ENCODE assay signal across 1 cellular context in the genomic region with DNA sequence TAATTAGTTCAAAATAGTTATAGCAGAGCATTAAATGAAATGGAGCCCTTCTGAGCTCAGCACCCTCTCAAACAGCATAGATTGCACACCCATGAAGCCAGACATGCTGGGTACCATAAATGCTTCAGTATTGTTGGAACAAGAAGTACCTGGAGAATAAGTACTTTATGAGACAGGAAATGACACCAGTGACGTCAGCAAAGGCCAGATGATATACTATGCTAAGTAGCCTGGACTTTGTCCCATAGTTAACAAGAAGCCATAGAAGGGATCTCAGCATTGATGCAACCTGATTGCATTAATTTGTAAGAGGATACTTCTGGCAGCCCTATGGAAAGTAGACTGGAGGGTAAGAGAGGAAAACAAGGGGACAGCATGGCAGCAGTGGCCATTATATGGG.
TF ChIP-seq lines count a peak whose summit lies in the region.

No MANE protein-coding gene starts in this region.

TF ChIP-seq in HepG2, 621 proteins besides CTCF, POLR2A, EP300 and RAD21:
- TF ChIP-seq, protein P1, sequence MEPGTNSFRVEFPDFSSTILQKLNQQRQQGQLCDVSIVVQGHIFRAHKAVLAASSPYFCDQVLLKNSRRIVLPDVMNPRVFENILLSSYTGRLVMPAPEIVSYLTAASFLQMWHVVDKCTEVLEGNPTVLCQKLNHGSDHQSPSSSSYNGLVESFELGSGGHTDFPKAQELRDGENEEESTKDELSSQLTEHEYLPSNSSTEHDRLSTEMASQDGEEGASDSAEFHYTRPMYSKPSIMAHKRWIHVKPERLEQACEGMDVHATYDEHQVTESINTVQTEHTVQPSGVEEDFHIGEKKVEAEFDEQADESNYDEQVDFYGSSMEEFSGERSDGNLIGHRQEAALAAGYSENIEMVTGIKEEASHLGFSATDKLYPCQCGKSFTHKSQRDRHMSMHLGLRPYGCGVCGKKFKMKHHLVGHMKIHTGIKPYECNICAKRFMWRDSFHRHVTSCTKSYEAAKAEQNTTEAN (CRISPR knock-in tag; conservative IDR thresholded peaks at IDR 0.05) = no peak
- TF ChIP-seq EED (CRISPR knock-in tag; IDR thresholded peaks at IDR 0.05) = no peak
- TF ChIP-seq RNF219 (CRISPR knock-in tag; IDR thresholded peaks at IDR 0.05) = no peak
- TF ChIP-seq ZNF879 (CRISPR knock-in tag; IDR thresholded peaks at IDR 0.05) = no peak
- no peak for TF ChIP-seq HNF4G (IDR thresholded peaks at IDR 0.05; ENCODE audit: borderline replicate concordance, low read depth, low read length)
- no peak for TF ChIP-seq HNF4G (CRISPR knock-in tag; IDR thresholded peaks at IDR 0.05; ENCODE audit: borderline replicate concordance, low read depth)
- no peak for TF ChIP-seq ZHX1 (CRISPR knock-in tag; IDR thresholded peaks at IDR 0.05; ENCODE audit: low read depth)
- TF ChIP-seq ATF7 (IDR thresholded peaks at IDR 0.05) = peak; percentile 30; the same call in 1 of the 2 replicates
- no peak for TF ChIP-seq ATF7 (CRISPR knock-in tag; IDR thresholded peaks at IDR 0.05)
- no peak for TF ChIP-seq ZNF24 (IDR thresholded peaks at IDR 0.05)
- no peak for TF ChIP-seq ZNF124 (CRISPR knock-in tag; IDR thresholded peaks at IDR 0.05)
- TF ChIP-seq ELF4 (CRISPR knock-in tag; IDR thresholded peaks at IDR 0.05; ENCODE audit: borderline replicate concordance) = no peak
- no peak for TF ChIP-seq TAF15 (IDR thresholded peaks at IDR 0.05; ENCODE audit: low read depth, low read length, poor library complexity, severe bottlenecking)
- TF ChIP-seq AGO1 (IDR thresholded peaks at IDR 0.05; ENCODE audit: low read depth, low read length, poor library complexity, severe bottlenecking) = no peak
- no peak for TF ChIP-seq ZNF841 (CRISPR knock-in tag; IDR thresholded peaks at IDR 0.05; ENCODE audit: borderline replicate concordance)
- peak; percentile 93 for TF ChIP-seq CREB1 (IDR thresholded peaks at IDR 0.05)
- TF ChIP-seq CREB1 (CRISPR knock-in tag; IDR thresholded peaks at IDR 0.05) = no peak
- TF ChIP-seq, protein P2, sequence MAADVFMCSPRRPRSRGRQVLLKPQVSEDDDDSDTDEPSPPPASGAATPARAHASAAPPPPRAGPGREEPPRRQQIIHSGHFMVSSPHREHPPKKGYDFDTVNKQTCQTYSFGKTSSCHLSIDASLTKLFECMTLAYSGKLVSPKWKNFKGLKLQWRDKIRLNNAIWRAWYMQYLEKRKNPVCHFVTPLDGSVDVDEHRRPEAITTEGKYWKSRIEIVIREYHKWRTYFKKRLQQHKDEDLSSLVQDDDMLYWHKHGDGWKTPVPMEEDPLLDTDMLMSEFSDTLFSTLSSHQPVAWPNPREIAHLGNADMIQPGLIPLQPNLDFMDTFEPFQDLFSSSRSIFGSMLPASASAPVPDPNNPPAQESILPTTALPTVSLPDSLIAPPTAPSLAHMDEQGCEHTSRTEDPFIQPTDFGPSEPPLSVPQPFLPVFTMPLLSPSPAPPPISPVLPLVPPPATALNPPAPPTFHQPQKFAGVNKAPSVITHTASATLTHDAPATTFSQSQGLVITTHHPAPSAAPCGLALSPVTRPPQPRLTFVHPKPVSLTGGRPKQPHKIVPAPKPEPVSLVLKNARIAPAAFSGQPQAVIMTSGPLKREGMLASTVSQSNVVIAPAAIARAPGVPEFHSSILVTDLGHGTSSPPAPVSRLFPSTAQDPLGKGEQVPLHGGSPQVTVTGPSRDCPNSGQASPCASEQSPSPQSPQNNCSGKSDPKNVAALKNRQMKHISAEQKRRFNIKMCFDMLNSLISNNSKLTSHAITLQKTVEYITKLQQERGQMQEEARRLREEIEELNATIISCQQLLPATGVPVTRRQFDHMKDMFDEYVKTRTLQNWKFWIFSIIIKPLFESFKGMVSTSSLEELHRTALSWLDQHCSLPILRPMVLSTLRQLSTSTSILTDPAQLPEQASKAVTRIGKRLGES (CRISPR knock-in tag; IDR thresholded peaks at IDR 0.05; ENCODE audit: borderline replicate concordance) = no peak
